12 cellular contexts compared by ENCODE assay signal in the genomic region with DNA sequence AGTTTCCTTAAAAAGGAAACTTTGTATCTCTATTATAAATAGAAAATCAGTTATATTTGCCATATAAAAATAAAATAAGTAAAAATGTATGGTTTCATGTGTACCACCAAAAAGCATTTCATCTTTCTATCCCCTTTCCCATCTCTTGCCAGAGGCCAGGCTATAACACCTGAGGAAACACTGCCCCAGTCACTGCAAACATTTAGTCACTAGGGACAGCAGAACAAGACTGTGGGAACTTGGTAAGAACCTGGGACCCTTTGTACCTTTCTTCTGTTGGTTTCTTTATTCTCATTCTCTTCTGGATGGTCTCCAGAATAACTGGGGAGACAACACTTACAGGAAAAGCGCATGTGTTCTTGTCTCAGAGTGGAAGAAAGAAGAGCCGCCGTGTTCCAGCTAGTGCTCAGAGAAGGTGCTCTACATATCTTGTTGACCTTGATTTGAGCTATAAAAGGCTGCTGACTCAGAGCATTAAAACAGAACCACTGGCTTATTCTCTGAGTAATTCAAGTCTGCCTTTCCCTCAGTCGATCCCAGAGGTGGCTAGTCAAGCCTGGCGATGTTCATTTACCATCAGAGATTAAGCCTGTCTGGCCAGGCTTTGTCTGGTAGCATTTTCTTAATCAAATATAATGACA.
DNase-seq lines count a peak whose midpoint lies in the region; ATAC-seq, FAIRE-seq and TF ChIP-seq lines count a peak whose summit lies in the region.
"Had no signal": no experiment of that assay in that cellular context is flagged by ENCODE, and none has a peak within 500 bp of the region (broad histone marks: within the 10 kb centered on the region; RNA-seq: fewer than 3 reads in every experiment).

No MANE protein-coding gene starts in this region.

- no peak overlapping the region for H3K27ac ChIP-seq in pancreas
- H3K27ac ChIP-seq: KMS-11 had no signal

- no peak for TF ChIP-seq CTCF in AG10803 (conservative IDR thresholded peaks at IDR 0.05; ENCODE audit: low read length)
- no peak for TF ChIP-seq CTCF in fibroblast of pulmonary artery (IDR thresholded peaks at IDR 0.05; ENCODE audit: low read length, missing control alignments)
- TF ChIP-seq CTCF in pancreas (IDR thresholded peaks at IDR 0.05) = no peak

- WGBS in pancreas, 2 donors = 61 to 75% methylated on average over 5 of the region's 5 CpGs

- no peaks in the 10 kb centered on the region for H3K36me3 ChIP-seq in pancreas

- FAIRE-seq in pancreas (lab: Jason Lieb, UNC) = no peak

- no peak overlapping the region for H3K4me3 ChIP-seq in AG10803 (ENCODE audit: low read length)
- H3K4me3 ChIP-seq in fibroblast of pulmonary artery (replicated peaks; ENCODE audit: low read depth, low read length) = no peak overlapping the region
- no peak overlapping the region for H3K4me3 ChIP-seq in pancreas

- H3K4me1 ChIP-seq in pancreas = no peaks in the 10 kb centered on the region

- no peaks in the 10 kb centered on the region for H3K27me3 ChIP-seq in pancreas

- H3K9me3 ChIP-seq in pancreas = no peaks in the 10 kb centered on the region

- DNase-seq in AG10803 (ENCODE audit: low read depth) (peak; percentile 61), RPMI7951 (ENCODE audit: low read depth) (peak; percentile 62), fibroblast of pulmonary artery (ENCODE audit: low read depth) (peak; percentile 62), pancreas (no peak), Ammon's horn (ENCODE audit: low spot score) (no peak)
- DNase-seq: activated CD4-positive, alpha-beta T cell treated with anti-CD3 and anti-CD28 coated beads for 4 hours; CD4-positive, alpha-beta T cell; stimulated activated CD4-positive, alpha-beta T cell treated with anti-CD3 and anti-CD28 coated beads, Interleukin-1b, Interleukin-23, amount 100 ng/mL, for 48 hours had no signal

- intact Hi-C loops in pancreas (cut with DNase I) = no loop called here

- ATAC-seq in pancreas (peak in 3 of 4 donors; percentile 41 to 79 (median 67)), GM21423 (IDR thresholded peaks at IDR 0.05; ENCODE audit: unreplicated experiment) (no peak), HG02623 (IDR thresholded peaks at IDR 0.05; ENCODE audit: unreplicated experiment) (no peak), GM18520 (IDR thresholded peaks at IDR 0.05; ENCODE audit: unreplicated experiment) (no peak)

Comparison
In these comparisons a context has a peak if more than half of its experiments do, and no peak if none do; other contexts are left out.
1. DNase-seq: peak in AG10803 (single experiment), RPMI7951 (single experiment) and fibroblast of pulmonary artery (single experiment); none in pancreas (0 of 6) and Ammon's horn (single experiment).
2. ATAC-seq: peak in pancreas (3 of 4); none in GM21423 (single experiment), HG02623 (single experiment) and GM18520 (single experiment).